In the genomic region with DNA sequence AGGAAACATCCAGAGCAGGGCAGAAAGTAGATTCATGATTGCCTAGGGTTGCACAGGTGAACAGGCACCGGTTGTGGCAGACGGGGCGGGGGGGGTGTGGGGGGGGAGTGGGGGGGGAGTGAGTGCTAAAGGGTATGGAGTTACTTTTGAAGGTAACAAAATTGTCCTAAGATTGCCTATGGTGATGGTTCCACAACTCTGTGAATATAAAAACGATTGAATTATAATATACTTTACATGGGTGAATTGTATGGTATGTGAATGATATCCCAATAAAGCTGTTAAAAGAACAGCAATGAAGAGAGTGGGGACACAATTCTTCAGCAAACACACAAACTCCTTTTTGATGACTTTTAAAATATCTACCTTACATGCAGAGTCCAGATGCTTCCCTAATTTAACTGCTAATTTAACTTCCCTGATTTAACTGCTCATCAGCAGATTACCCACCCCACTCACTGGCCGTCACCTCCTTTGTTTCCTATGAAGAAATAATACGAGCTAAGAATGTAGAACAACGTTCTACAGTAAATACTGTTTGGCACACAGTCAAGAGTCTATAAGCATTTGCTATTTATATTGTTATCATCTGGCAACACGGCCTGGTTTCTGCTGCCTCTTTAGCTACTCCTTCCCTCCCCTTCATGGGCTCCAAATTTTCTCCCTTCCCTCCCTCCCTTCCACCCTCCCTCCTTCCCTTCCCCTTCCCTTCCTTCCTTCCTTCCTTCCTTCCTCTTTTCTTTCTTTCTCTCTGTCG, we compare ENCODE assay signal across 17 cellular contexts.
"Had no signal": no experiment of that assay in that cellular context is flagged by ENCODE, and none has a peak within 500 bp of the region (broad histone marks: within the 10 kb centered on the region; RNA-seq: fewer than 3 reads in every experiment).

No MANE protein-coding gene starts in this region.

- ATAC-seq: left colon; naive thymus-derived CD4-positive, alpha-beta T cell had no signal

- H3K27me3 ChIP-seq: breast epithelium, stomach had no signal

- H3K4me3 ChIP-seq: breast epithelium, dorsolateral prefrontal cortex, stomach, thoracic aorta had no signal

- H3K27ac ChIP-seq: breast epithelium, dorsolateral prefrontal cortex, parathyroid adenoma, stomach, thoracic aorta had no signal

- H3K27ac Mint-ChIP-seq: activated CD4-positive, alpha-beta memory T cell treated with anti-CD3 and anti-CD28 coated beads for 36 hours; activated naive CD8-positive, alpha-beta T cell treated with anti-CD3 and anti-CD28 coated beads, Interleukin-2, amount 10 ng/mL, durations not matched to agents 7 days and 5 days; immature natural killer cell; naive thymus-derived CD4-positive, alpha-beta T cell had no signal

- H3K4me1 Mint-ChIP-seq: immature natural killer cell had no signal

- DNase-seq: activated CD4-positive, alpha-beta memory T cell treated with anti-CD3 and anti-CD28 coated beads for 36 hours; activated CD4-positive, CD25-positive, alpha-beta regulatory T cell treated with anti-CD3 and anti-CD28 coated beads, Interleukin-2, amount 50 U/mL, for 72 hours; activated CD8-positive, alpha-beta memory T cell treated with anti-CD3 and anti-CD28 coated beads, Interleukin-2, amount 50 U/mL, for 4 hours; activated naive CD8-positive, alpha-beta T cell treated with anti-CD3 and anti-CD28 coated beads, Interleukin-2, amount 10 ng/mL, durations not matched to agents 7 days and 5 days; aorta; dorsolateral prefrontal cortex; foreskin fibroblast; glutamatergic neuron; immature natural killer cell; left colon; naive thymus-derived CD4-positive, alpha-beta T cell; stimulated activated CD4-positive, alpha-beta T cell treated with anti-CD3 and anti-CD28 coated beads, Interleukin-15, amount 100 ng/mL, for 24 hours; stimulated activated CD4-positive, alpha-beta T cell treated with anti-CD3 and anti-CD28 coated beads, Interleukin-4, amount 100 ng/mL, for 24 hours; stomach had no signal

- H3K36me3 ChIP-seq: breast epithelium, stomach, thoracic aorta had no signal

- H3K9ac ChIP-seq: parathyroid adenoma had no signal

- H3K4me3 Mint-ChIP-seq: activated CD4-positive, alpha-beta memory T cell treated with anti-CD3 and anti-CD28 coated beads for 36 hours; activated naive CD8-positive, alpha-beta T cell treated with anti-CD3 and anti-CD28 coated beads, Interleukin-2, amount 10 ng/mL, durations not matched to agents 7 days and 5 days; immature natural killer cell; naive thymus-derived CD4-positive, alpha-beta T cell had no signal

- H3K36me3 Mint-ChIP-seq: activated CD4-positive, alpha-beta memory T cell treated with anti-CD3 and anti-CD28 coated beads for 36 hours had no signal

- H3K4me1 ChIP-seq: breast epithelium, parathyroid adenoma, stomach had no signal

- H3K79me2 ChIP-seq: parathyroid adenoma had no signal
